16 cellular contexts compared by ENCODE assay signal in the genomic region with DNA sequence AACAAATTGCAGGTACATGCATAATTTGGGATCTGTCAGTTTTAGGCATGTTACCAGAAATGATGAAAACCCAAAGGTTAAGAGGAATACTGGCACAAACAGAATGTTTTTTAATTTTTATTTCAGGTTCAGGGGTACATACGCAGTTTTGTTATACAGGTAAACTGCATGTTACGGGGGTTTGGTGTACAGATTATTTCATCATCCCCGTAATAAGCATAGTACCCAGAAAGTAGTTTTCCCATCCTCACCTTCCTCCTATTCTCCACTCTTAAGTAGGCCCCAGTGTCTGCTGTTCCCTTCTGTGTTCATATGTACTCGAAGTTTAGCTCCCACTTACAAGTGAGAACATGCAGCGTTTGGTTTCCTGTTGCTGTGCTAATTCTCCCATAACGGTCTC. TPM values are rescaled to one million over a fixed set of nuclear protein-coding genes. Genes with fewer than 3 reads are reported as not detected.
DNase-seq lines count a peak whose midpoint lies in the region; ATAC-seq and TF ChIP-seq lines count a peak whose summit lies in the region.
"Had no signal": no experiment of that assay in that cellular context is flagged by ENCODE, and none has a peak within 500 bp of the region (broad histone marks: within the 10 kb centered on the region; RNA-seq: fewer than 3 reads in every experiment).

No MANE protein-coding gene starts in this region.

- H3K9me3 ChIP-seq in H9 (ENCODE audit: control insufficient read depth, low read depth, low read length) = no peaks in the 10 kb centered on the region

- H3K79me1 ChIP-seq in H9 (ENCODE audit: insufficient read depth, low read depth, low read length, poor library complexity, severe bottlenecking) = no peaks in the 10 kb centered on the region

- no peak overlapping the region for H2AK5ac ChIP-seq in H9 (ENCODE audit: insufficient read length, low read length)

- H3K27me3 ChIP-seq in GM23338 (ENCODE audit: insufficient read depth) (no peaks in the 10 kb centered on the region), H9 (ENCODE audit: insufficient read depth, low read length) (no peaks in the 10 kb centered on the region)

- no peak overlapping the region for H3K4me3 Mint-ChIP-seq in GM23338
- H3K4me3 Mint-ChIP-seq in H9 = no peak overlapping the region
- H3K4me3 Mint-ChIP-seq in stimulated activated effector memory CD8-positive, alpha-beta T cell treated with anti-CD3 and anti-CD28 coated beads, Interleukin-12 subunit alpha, Interleukin-12 subunit beta, amount 100 ng/mL, for 72 hours = no peak overlapping the region
- H3K4me3 Mint-ChIP-seq: CD4-positive, alpha-beta memory T cell had no signal

- H3K79me2 ChIP-seq in GM23338 (replicated peaks; ENCODE audit: insufficient read depth) (no peaks in the 10 kb centered on the region), H9 (ENCODE audit: insufficient read depth, low read length) (no peaks in the 10 kb centered on the region)

- H3K27ac Mint-ChIP-seq in GM23338 (no peak overlapping the region; the same call in 1 of the 2 replicates), H9 (peak overlapping the region in 2 of 3 experiments; percentile 75 to 93; a peak in 3 of 7 replicates)
- peak overlapping the region; percentile 49 for H3K27ac Mint-ChIP-seq in stimulated activated effector memory CD8-positive, alpha-beta T cell treated with anti-CD3 and anti-CD28 coated beads, Interleukin-12 subunit alpha, Interleukin-12 subunit beta, amount 100 ng/mL, for 72 hours

- H3K9me3 Mint-ChIP-seq in GM23338 = no peaks in the 10 kb centered on the region; the same call in 2 of the 3 replicates
- H3K9me3 Mint-ChIP-seq in H9 = no peaks in the 10 kb centered on the region
- H3K9me3 Mint-ChIP-seq in stimulated activated effector memory CD8-positive, alpha-beta T cell treated with anti-CD3 and anti-CD28 coated beads, Interleukin-12 subunit alpha, Interleukin-12 subunit beta, amount 100 ng/mL, for 72 hours = no peaks in the 10 kb centered on the region
- H3K9me3 Mint-ChIP-seq: CD4-positive, alpha-beta memory T cell had no signal

- H3K4me3 ChIP-seq in GM23338 = no peak overlapping the region

- no peak overlapping the region for H2AFZ ChIP-seq in GM23338
- no peak overlapping the region for H2AFZ ChIP-seq in H9 (ENCODE audit: low read length)

- no peak overlapping the region for H3K18ac ChIP-seq in H9 (ENCODE audit: insufficient read length, low read depth, low read length)

- H4K8ac ChIP-seq in H9 (replicated peaks; ENCODE audit: insufficient read length, low read depth, low read length) = no peak overlapping the region

- DNase-seq in GM23338 (ENCODE audit: low spot score) (no peak), H9 (no peak), NOMO-1 (lab: John Stamatoyannopoulos, UW; ENCODE audit: unreplicated experiment in 2 of 2) (no peak)
- DNase-seq in stimulated activated effector memory CD8-positive, alpha-beta T cell treated with anti-CD3 and anti-CD28 coated beads, Interleukin-12 subunit alpha, Interleukin-12 subunit beta, amount 100 ng/mL, for 72 hours (ENCODE audit: low spot score in 2 of 2) = no peak
- DNase-seq: C1 segment of cervical spinal cord; Calu3; CD4-positive, alpha-beta memory T cell; COR-L47; DMS53; DMS79 treated with DMSO at 0.1 percent for 48 hours; GF-D8; GOT3; HCEC 1CT had no signal

- H4K20me1 ChIP-seq in GM23338 (replicated peaks; ENCODE audit: insufficient read depth) (peaks cover 5% of the 10 kb centered on the region; the same call in 1 of the 2 replicates), H9 (ENCODE audit: control insufficient read depth, insufficient read depth, insufficient read length) (no peaks in the 10 kb centered on the region)

- no peaks in the 10 kb centered on the region for H3K9me2 ChIP-seq in GM23338 (ENCODE audit: insufficient read depth)

- H2BK120ac ChIP-seq in H9 (ENCODE audit: low read depth, low read length, poor library complexity, severe bottlenecking) = no peak overlapping the region

- H3K4me1 Mint-ChIP-seq in GM23338 (no peaks in the 10 kb centered on the region), H9 (peaks cover 9 to 11% of the 10 kb centered on the region in 2 experiments)
- H3K4me1 Mint-ChIP-seq in stimulated activated effector memory CD8-positive, alpha-beta T cell treated with anti-CD3 and anti-CD28 coated beads, Interleukin-12 subunit alpha, Interleukin-12 subunit beta, amount 100 ng/mL, for 72 hours = no peaks in the 10 kb centered on the region
- H3K4me1 Mint-ChIP-seq: CD4-positive, alpha-beta memory T cell had no signal

- H3K27ac ChIP-seq in GM23338 (ENCODE audit: low read depth) = peak overlapping the region; percentile 61; the same call in 1 of the 2 replicates
- H3K27ac ChIP-seq in H9 (ENCODE audit: insufficient read length, low read depth, low read length) = no peak overlapping the region

- H3T11ph ChIP-seq in H9 (ENCODE audit: low read length) = no peak overlapping the region

- WGBS in H9 (ENCODE audit: extremely low coverage, insufficient read length, low lambda C conversion rate) = no CpG with 5 or more reads among the region's 6 CpGs

- H3K56ac ChIP-seq in H9 (ENCODE audit: insufficient read length, low read depth, low read length) = no peak overlapping the region

- H2BK12ac ChIP-seq in H9 (ENCODE audit: insufficient read length, low read depth, low read length) = no peak overlapping the region

- no peak overlapping the region for H2BK20ac ChIP-seq in H9 (ENCODE audit: low read depth, low read length, poor library complexity, severe bottlenecking)

- H3K27me3 Mint-ChIP-seq in GM23338 (ENCODE audit: insufficient read depth, low read depth, poor library complexity) (no peaks in the 10 kb centered on the region), H9 (ENCODE audit: low read depth) (no peaks in the 10 kb centered on the region)
- H3K27me3 Mint-ChIP-seq: CD4-positive, alpha-beta memory T cell had no signal

- H3K23ac ChIP-seq in H9 (ENCODE audit: insufficient read length, low read depth, low read length) = no peak overlapping the region

- no peaks in the 10 kb centered on the region for H3K23me2 ChIP-seq in H9 (ENCODE audit: insufficient read length, low read depth, low read length, poor library complexity, severe bottlenecking)

- H3K36me3 ChIP-seq in GM23338 (ENCODE audit: insufficient read depth) = no peaks in the 10 kb centered on the region; the same call in 1 of the 2 replicates

- no peaks in the 10 kb centered on the region for H3F3A ChIP-seq in GM23338 (replicated peaks; ENCODE audit: low read depth)

- no peak overlapping the region for H4K5ac ChIP-seq in H9 (ENCODE audit: insufficient read length, low read depth, low read length)

- H3K4me2 ChIP-seq in GM23338 (no peak overlapping the region), H9 (ENCODE audit: insufficient read depth, insufficient read length, low read length) (no peak overlapping the region)

- no peaks in the 10 kb centered on the region for H3K4me1 ChIP-seq in GM23338 (ENCODE audit: insufficient read depth)
- H3K4me1 ChIP-seq in H9 (ENCODE audit: insufficient read depth, low read length) = no peaks in the 10 kb centered on the region

- H2BK5ac ChIP-seq in H9 (ENCODE audit: insufficient read length, low read length) = no peak overlapping the region

- TF ChIP-seq CTCF in GM23338 (conservative IDR thresholded peaks at IDR 0.05; ENCODE audit: low read depth in 2 of 2) (no peak), H9 (conservative IDR thresholded peaks at IDR 0.05) (no peak)

- no peak overlapping the region for H3K14ac ChIP-seq in H9 (ENCODE audit: insufficient read depth, low read length)

- H3K9ac ChIP-seq in H9 (ENCODE audit: extremely low read depth, insufficient read length, low read length) = no peak overlapping the region

- H3K4ac ChIP-seq in H9 (ENCODE audit: low read depth, low read length) = no peak overlapping the region

- no peak overlapping the region; the same call in 1 of the 2 replicates for H2BK15ac ChIP-seq in H9 (ENCODE audit: low read depth, low read length)

- H3K36me3 Mint-ChIP-seq in GM23338 (ENCODE audit: low read depth) (no peaks in the 10 kb centered on the region), H9 (ENCODE audit: insufficient read depth in 1 of 3, low read depth in 3 of 3) (peaks cover 0 to 41% (median 4%) of the 10 kb centered on the region in 3 experiments; a peak in 2 of 7 replicates)
- H3K36me3 Mint-ChIP-seq in stimulated activated effector memory CD8-positive, alpha-beta T cell treated with anti-CD3 and anti-CD28 coated beads, Interleukin-12 subunit alpha, Interleukin-12 subunit beta, amount 100 ng/mL, for 72 hours = peaks cover 86% of the 10 kb centered on the region

- no peak for ATAC-seq in GM23338
- ATAC-seq in stimulated activated effector memory CD8-positive, alpha-beta T cell treated with anti-CD3 and anti-CD28 coated beads, Interleukin-12 subunit alpha, Interleukin-12 subunit beta, amount 100 ng/mL, for 72 hours = no peak

- no peak overlapping the region for H4K91ac ChIP-seq in H9 (ENCODE audit: insufficient read length, low read depth, low read length)

TF ChIP-seq in GM23338, 12 proteins besides CTCF, POLR2A, EP300 and RAD21:
- TF ChIP-seq NANOG (IDR thresholded peaks at IDR 0.05; ENCODE audit: borderline replicate concordance) = no peak
- no peak for TF ChIP-seq JUNB (IDR thresholded peaks at IDR 0.05; ENCODE audit: unreplicated experiment)
- no peak for TF ChIP-seq EZH2 (IDR thresholded peaks at IDR 0.05; ENCODE audit: low read depth, unreplicated experiment)
- TF ChIP-seq CREB1 (CRISPR knock-in tag; IDR thresholded peaks at IDR 0.05; ENCODE audit: low read depth) = no peak

RNA-seq across cellular contexts. Expression of gene PI4KA, which starts 33.0 kb away (rescaled TPM):
- 37.2 and 38.1 TPM in 2 replicates for total RNA-seq in GM23338 (2014; rRNA removed; shearing (Covaris generic))
- polyA plus RNA-seq in GM23338 (2016; fragmentation: Nextera tagmentation; extraction: Ambion mirVana) = 13.0 and 17.1 TPM in 2 replicates
- 58.5 and 65.8 TPM in 2 replicates for total RNA-seq in H9 (2021)

RNA-seq across cellular contexts. Expression of gene SNAP29, which starts 33.2 kb away (rescaled TPM):
- total RNA-seq in GM23338 (2014; rRNA removed; shearing (Covaris generic)) = 8.2 and 10.2 TPM in 2 replicates
- polyA plus RNA-seq in GM23338 (2016; fragmentation: Nextera tagmentation; extraction: Ambion mirVana) = 20.8 and 22.9 TPM in 2 replicates
- total RNA-seq in H9 (2021) = 15.6 and 17.9 TPM in 2 replicates

RNA-seq across cellular contexts. Expression of gene SERPIND1, which starts 51.7 kb away (rescaled TPM):
- not detected in 2 replicates for total RNA-seq in GM23338 (2014; rRNA removed; shearing (Covaris generic))
- polyA plus RNA-seq in GM23338 (2016; fragmentation: Nextera tagmentation; extraction: Ambion mirVana) = not detected in 2 replicates
- not detected in 2 replicates for total RNA-seq in H9 (2021)
- total RNA-seq: A172; Calu3; CD4-positive, alpha-beta memory T cell; G401 had no signal
- polyA plus RNA-seq: BJ had no signal
